ENCODE assay signal across 1 cellular context in the genomic region with DNA sequence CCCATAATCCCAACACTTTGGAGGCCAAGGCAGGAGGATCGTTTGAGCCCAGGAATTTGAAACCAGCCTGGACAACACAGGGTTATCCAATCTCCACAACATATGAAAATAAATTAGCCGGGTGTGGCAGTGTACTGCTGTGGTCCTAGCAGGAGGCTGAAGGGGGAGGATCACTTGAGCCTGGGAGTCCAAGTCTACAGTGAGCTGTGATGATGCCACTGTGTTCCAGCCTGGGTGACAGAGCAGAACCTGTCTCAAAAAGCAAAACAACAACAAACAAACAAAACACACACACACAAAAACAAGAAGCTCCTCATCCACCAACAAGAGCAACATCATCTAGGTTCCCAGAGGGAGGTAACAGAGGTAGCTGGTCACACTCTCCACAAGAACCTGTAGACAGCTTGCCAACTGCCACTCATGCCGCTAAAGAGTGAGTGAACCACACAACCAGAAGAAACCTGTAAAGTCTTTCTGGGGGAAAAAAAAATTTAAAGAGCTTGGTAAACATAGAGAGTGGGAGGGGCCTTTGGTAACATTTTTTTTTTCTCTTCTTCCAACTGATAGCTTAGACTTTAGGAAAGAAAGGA.
TF ChIP-seq lines count a peak whose summit lies in the region.

No MANE protein-coding gene starts in this region.

TF ChIP-seq in IMR-90, 13 proteins besides CTCF, POLR2A, EP300 and RAD21:
- no peak for TF ChIP-seq RFX5 (IDR thresholded peaks at IDR 0.05; ENCODE audit: low read depth, low read length)
- no peak for TF ChIP-seq SMC3 (IDR thresholded peaks at IDR 0.05; ENCODE audit: low read depth, low read length)
